In genomic region chr1:3795453-3796214, GRCh38 we compare ENCODE assay signal across 9 cellular contexts. TPM values are rescaled to one million over a fixed set of nuclear protein-coding genes. Genes with fewer than 3 reads are reported as not detected.
DNase-seq lines count a peak whose midpoint lies in the region; ATAC-seq and TF ChIP-seq lines count a peak whose summit lies in the region.
"Had no signal": no experiment of that assay in that cellular context is flagged by ENCODE, and none has a peak within 500 bp of the region (broad histone marks: within the 10 kb centered on the region; RNA-seq: fewer than 3 reads in every experiment).

No MANE protein-coding gene starts in this region.

- H3K27me3 ChIP-seq in lower lobe of right lung (ENCODE audit: low read depth) (no peaks in the 10 kb centered on the region), uterus (no peaks in the 10 kb centered on the region)

- peak overlapping the region; percentile 80 for H3K27ac ChIP-seq in lower lobe of right lung
- H3K27ac ChIP-seq in uterus, result peak overlapping the region in 1 of 2 donors; percentile 54

- DNase-seq in astrocyte of the cerebellum (ENCODE audit: low read depth), result no peak
- peak; percentile 48 for DNase-seq in lower lobe of right lung
- DNase-seq in uterus, result no peak
- no peak for DNase-seq in SHP77 treated with DMSO at 0.1 percent for 48 hours (lab: John Stamatoyannopoulos, UW)
- DNase-seq in NCI-H748 treated with DMSO at 0.1 percent for 48 hours (lab: John Stamatoyannopoulos, UW), result no peak
- DNase-seq in ecto neural progenitor cell (ENCODE audit: low spot score), result no peak

- TF ChIP-seq CTCF in astrocyte of the cerebellum (IDR thresholded peaks at IDR 0.05; ENCODE audit: low read depth, low read length, missing control alignments) (no peak), lower lobe of right lung (IDR thresholded peaks at IDR 0.05) (no peak), uterus (IDR thresholded peaks at IDR 0.05) (no peak)

- peaks cover 12% of the 10 kb centered on the region for H3K36me3 ChIP-seq in lower lobe of right lung
- H3K36me3 ChIP-seq in uterus, result no peaks in the 10 kb centered on the region

- peak overlapping the region; percentile 73 for H3K4me3 ChIP-seq in astrocyte of the cerebellum (ENCODE audit: low read depth, low read length)
- H3K4me3 ChIP-seq in lower lobe of right lung, result peak overlapping the region; percentile 72
- H3K4me3 ChIP-seq in uterus, result peak overlapping the region; percentile 63 to 96

- H3K4me1 ChIP-seq in lower lobe of right lung (peaks cover 36% of the 10 kb centered on the region), uterus (peaks cover 0 to 18% of the 10 kb centered on the region in 2 donors)

- peak; percentile 20 for ATAC-seq in GM19467 (IDR thresholded peaks at IDR 0.05; ENCODE audit: unreplicated experiment)
- peak; percentile 29 for ATAC-seq in HG03342 (IDR thresholded peaks at IDR 0.05; ENCODE audit: unreplicated experiment)
- ATAC-seq in lower lobe of right lung, result no peak

- in situ Hi-C loops in astrocyte of the cerebellum (cut with HindIII; ENCODE audit: low sequenced_read_pairs), result no loop called here

- no peak for TF ChIP-seq POLR2A in uterus (IDR thresholded peaks at IDR 0.05)

- no peaks in the 10 kb centered on the region for H3K9me3 ChIP-seq in lower lobe of right lung
- H3K9me3 ChIP-seq in uterus, result no peaks in the 10 kb centered on the region

- intact Hi-C loops in lower lobe of right lung (cut with DNase I), result no loop called here
- intact Hi-C loops in uterus (cut with DNase I; ENCODE audit: low total_unique reads), result no loop called here

RNA-seq across cellular contexts. Expression of gene LRRC47, which starts 0.7 kb away (rescaled TPM):
- total RNA-seq in lower lobe of right lung (34.4 TPM), uterus (10 to 100 TPM; 19.0 to 44.7 (median 37.4) TPM)

RNA-seq across cellular contexts. Expression of gene SMIM1, which starts 23.1 kb away (rescaled TPM):
- total RNA-seq in lower lobe of right lung (8.5 TPM), uterus (10 to 100 TPM in 1 of 4 donors, 1 to 10 TPM in 1, not detected in 2; 4.4 to 15.4 TPM)
- total RNA-seq: temporal lobe had no signal

RNA-seq across cellular contexts. Expression of gene CCDC27, which starts 43.4 kb away (rescaled TPM):
- not detected for total RNA-seq in lower lobe of right lung
- total RNA-seq in uterus, result not detected
- total RNA-seq: temporal lobe had no signal

Comparison
In these comparisons a context has a peak if more than half of its experiments do, and no peak if none do; other contexts are left out.
1. ATAC-seq: peak in GM19467 (single experiment) and HG03342 (single experiment); none in lower lobe of right lung (0 of 2).
2. Peak in every context shown above with its lines, with median percentiles within 50 percentile points of each other: H3K4me3 ChIP-seq.